Comparison of ENCODE assay signal across 2 cellular contexts in the genomic region with DNA sequence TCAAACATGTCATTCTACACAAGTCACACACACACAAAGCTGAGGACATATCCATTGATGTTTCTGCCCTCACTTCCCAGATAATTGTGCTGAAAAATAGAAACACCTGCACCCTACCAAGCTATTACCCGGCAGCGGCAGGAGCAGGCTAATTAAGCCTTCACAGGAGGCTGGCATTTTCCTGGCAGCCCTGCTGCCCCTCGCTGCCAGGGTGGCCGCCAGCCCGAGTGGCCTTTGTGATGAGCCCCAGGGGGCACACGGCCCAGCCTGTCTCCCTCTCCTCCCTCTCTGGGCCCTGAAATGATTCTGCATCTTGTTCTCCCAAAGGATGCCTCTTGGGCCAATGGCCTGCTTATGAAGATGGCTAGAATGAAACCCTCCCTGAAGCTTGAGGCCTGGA.
TF ChIP-seq lines count a peak whose summit lies in the region.

No MANE protein-coding gene starts in this region.

TF ChIP-seq in liver, 16 proteins besides CTCF, POLR2A, EP300 and RAD21 (continued from another document):
- no peak for TF ChIP-seq ZBTB33 (IDR thresholded peaks at IDR 0.05)
- TF ChIP-seq JUND (IDR thresholded peaks at IDR 0.05): no peak
- no peak for TF ChIP-seq RXRA (IDR thresholded peaks at IDR 0.05)
TF ChIP-seq in liver: peak in this region for 0.

TF ChIP-seq in HepG2, 621 proteins besides CTCF, POLR2A, EP300 and RAD21 (continued from another document):
- no peak for TF ChIP-seq HOMEZ (CRISPR knock-in tag; IDR thresholded peaks at IDR 0.05; ENCODE audit: low read depth)
